ENCODE assay signal across 28 cellular contexts in genomic region chr14:62914025-62914424, GRCh38.
DNase-seq lines count a peak whose midpoint lies in the region; ATAC-seq, FAIRE-seq and TF ChIP-seq lines count a peak whose summit lies in the region.
"Had no signal": no experiment of that assay in that cellular context is flagged by ENCODE, and none has a peak within 500 bp of the region (broad histone marks: within the 10 kb centered on the region; RNA-seq: fewer than 3 reads in every experiment).

No MANE protein-coding gene starts in this region.

- no peak overlapping the region for H3K4me3 ChIP-seq in breast epithelium
- H3K4me3 ChIP-seq in astrocyte (ENCODE audit: insufficient read depth, low read depth, low read length), result no peak overlapping the region
- H3K4me3 ChIP-seq in fibroblast of villous mesenchyme (ENCODE audit: low read depth, low read length), result no peak overlapping the region
- H3K4me3 ChIP-seq in PC-3 (ENCODE audit: low read length), result no peak overlapping the region
- H3K4me3 ChIP-seq: adrenal gland, lower lobe of right lung, pancreas, right atrium auricular region had no signal

- H3K9me2 ChIP-seq in PC-3 (replicated peaks; ENCODE audit: low read length), result no peaks in the 10 kb centered on the region

- ATAC-seq in PC-3, result no peak
- ATAC-seq: activated CD8-positive, alpha-beta memory T cell treated with anti-CD3 and anti-CD28 coated beads, Interleukin-2, amount 10 ng/mL, durations not matched to agents 7 days and 5 days; esophagus mucosa; lower lobe of right lung; pancreas had no signal

- no peak for TF ChIP-seq POLR2A in breast epithelium (IDR thresholded peaks at IDR 0.05)

- H3K4me1 Mint-ChIP-seq in MCF 10A (ENCODE audit: insufficient read depth, unreplicated experiment) (no peaks in the 10 kb centered on the region), astrocyte (ENCODE audit: low read depth, unreplicated experiment) (no peaks in the 10 kb centered on the region)
- H3K4me1 Mint-ChIP-seq: activated CD8-positive, alpha-beta memory T cell treated with anti-CD3 and anti-CD28 coated beads, Interleukin-2, amount 10 ng/mL, durations not matched to agents 7 days and 5 days had no signal

- H3K27me3 Mint-ChIP-seq in MCF 10A (ENCODE audit: insufficient read depth, unreplicated experiment) (no peaks in the 10 kb centered on the region), astrocyte (ENCODE audit: low read depth, unreplicated experiment) (no peaks in the 10 kb centered on the region)
- H3K27me3 Mint-ChIP-seq: activated CD8-positive, alpha-beta memory T cell treated with anti-CD3 and anti-CD28 coated beads, Interleukin-2, amount 10 ng/mL, durations not matched to agents 7 days and 5 days had no signal

- H2AFZ ChIP-seq in astrocyte (ENCODE audit: low read depth, low read length), result no peak overlapping the region
- no peak overlapping the region for H2AFZ ChIP-seq in PC-3 (ENCODE audit: low read length)

- CTCF ChIA-PET in MCF 10A (lab: Yijun Ruan, JAX), result interaction anchor here (0.6 to 0.9 kb wide), 2 partner anchors 23 to 54 kb away, joined by 3 read pairs; no protein-coding TSS in a partner anchor
- CTCF ChIA-PET in PC-3 (lab: Charles Lee), result no interaction called here

- H3K36me3 ChIP-seq in breast epithelium, result no peaks in the 10 kb centered on the region
- no peaks in the 10 kb centered on the region for H3K36me3 ChIP-seq in astrocyte (ENCODE audit: insufficient read depth, low read length)
- no peaks in the 10 kb centered on the region for H3K36me3 ChIP-seq in PC-3 (ENCODE audit: low read depth, low read length)
- H3K36me3 ChIP-seq: adrenal gland, lower lobe of right lung, pancreas, right atrium auricular region had no signal

- in situ Hi-C loops in G401 (cut with HindIII; ENCODE audit: low sequenced_read_pairs), result no loop called here

- no peaks in the 10 kb centered on the region for H4K20me1 ChIP-seq in astrocyte (ENCODE audit: insufficient read depth, low read length)
- H4K20me1 ChIP-seq in PC-3 (ENCODE audit: low read length), result no peaks in the 10 kb centered on the region

- intact Hi-C loops in MCF 10A (cut with micrococcal nuclease), result no loop called here
- intact Hi-C loops in breast epithelium (cut with DNase I; ENCODE audit: low total_unique reads), result no loop called here
- intact Hi-C loops in PC-3 (cut with micrococcal nuclease), result no loop called here

- no peak for FAIRE-seq in astrocyte (lab: Jason Lieb, UNC)
- FAIRE-seq: H1, pancreas had no signal

- peak; percentile 6 for DNase-seq in MCF 10A (ENCODE audit: unreplicated experiment)
- DNase-seq in breast epithelium (ENCODE audit: low spot score in 2 of 2), result no peak
- DNase-seq in astrocyte (ENCODE audit: low read depth), result peak; percentile 60
- peak; percentile 2 for DNase-seq in fibroblast of villous mesenchyme (ENCODE audit: low read depth)
- no peak for DNase-seq in NAMALWA (ENCODE audit: low spot score)
- no peak for DNase-seq in G401 (ENCODE audit: low spot score)
- DNase-seq in PC-3, result no peak
- DNase-seq in KG1 (lab: John Stamatoyannopoulos, UW), result no peak
- DNase-seq: activated CD4-positive, CD25-positive, alpha-beta regulatory T cell; activated CD8-positive, alpha-beta memory T cell treated with anti-CD3 and anti-CD28 coated beads, Interleukin-2, amount 10 ng/mL, durations not matched to agents 7 days and 5 days; activated T-cell treated with anti-CD3 and anti-CD28 coated beads, Interleukin-2, amount 50 U/mL, for 48 hours; adrenal gland; AML-193; CD4-positive, alpha-beta T cell; glutamatergic neuron; lower lobe of right lung; NCI-H1417 treated with DMSO at 0.1 percent for 48 hours; NCI-H2081; NCI-H345; NCI-H774; pancreas; stimulated activated CD4-positive, alpha-beta T cell treated with anti-CD3 and anti-CD28 coated beads, Interleukin-4, amount 100 ng/mL, for 1 hour; substantia nigra had no signal

- no peak overlapping the region for H3K4me2 ChIP-seq in astrocyte (ENCODE audit: low read length)
- no peak overlapping the region for H3K4me2 ChIP-seq in PC-3 (ENCODE audit: low read length)

- no peaks in the 10 kb centered on the region for H3K27me3 ChIP-seq in breast epithelium
- no peaks in the 10 kb centered on the region for H3K27me3 ChIP-seq in astrocyte (ENCODE audit: insufficient read depth, low read length)
- peaks cover 23% of the 10 kb centered on the region for H3K27me3 ChIP-seq in PC-3 (ENCODE audit: low read length)
- H3K27me3 ChIP-seq: adrenal gland, pancreas, right atrium auricular region had no signal

- H3K9me3 Mint-ChIP-seq in MCF 10A (ENCODE audit: unreplicated experiment), result no peaks in the 10 kb centered on the region
- no peaks in the 10 kb centered on the region for H3K9me3 Mint-ChIP-seq in astrocyte (ENCODE audit: unreplicated experiment)
- H3K9me3 Mint-ChIP-seq: CD4-positive, alpha-beta T cell; nephron had no signal

- BruUV-seq in MCF 10A (replicated peaks; lab: Mats Ljungman, UMichigan) (no TSS peak), PC-3 (replicated peaks; lab: Mats Ljungman, UMichigan) (no TSS peak)

- H3K4me3 Mint-ChIP-seq in MCF 10A (ENCODE audit: unreplicated experiment) (no peak overlapping the region), astrocyte (ENCODE audit: unreplicated experiment) (no peak overlapping the region)
- H3K4me3 Mint-ChIP-seq: activated CD8-positive, alpha-beta memory T cell treated with anti-CD3 and anti-CD28 coated beads, Interleukin-2, amount 10 ng/mL, durations not matched to agents 7 days and 5 days; CD4-positive, alpha-beta T cell; nephron had no signal

- TF ChIP-seq CTCF in MCF 10A (IDR thresholded peaks at IDR 0.05; ENCODE audit: unreplicated experiment) (no peak), breast epithelium (IDR thresholded peaks at IDR 0.05) (no peak), astrocyte (IDR thresholded peaks at IDR 0.05; ENCODE audit: insufficient read depth, low read depth, low read length) (no peak), fibroblast of villous mesenchyme (IDR thresholded peaks at IDR 0.05; ENCODE audit: insufficient read depth, low read depth, low read length) (no peak), PC-3 (conservative IDR thresholded peaks at IDR 0.05; ENCODE audit: low read depth, low read length) (no peak)

- no peaks in the 10 kb centered on the region for H3K9me3 ChIP-seq in breast epithelium
- no peaks in the 10 kb centered on the region for H3K9me3 ChIP-seq in astrocyte (ENCODE audit: insufficient read depth, low read depth, low read length)
- no peaks in the 10 kb centered on the region for H3K9me3 ChIP-seq in PC-3 (ENCODE audit: low read length)
- H3K9me3 ChIP-seq: adrenal gland, lower lobe of right lung, pancreas, right atrium auricular region had no signal

- no peaks in the 10 kb centered on the region for H3K36me3 Mint-ChIP-seq in MCF 10A (ENCODE audit: insufficient read depth, unreplicated experiment)
- no peaks in the 10 kb centered on the region for H3K36me3 Mint-ChIP-seq in astrocyte (ENCODE audit: low read depth, unreplicated experiment)
- H3K36me3 Mint-ChIP-seq: activated CD8-positive, alpha-beta memory T cell treated with anti-CD3 and anti-CD28 coated beads, Interleukin-2, amount 10 ng/mL, durations not matched to agents 7 days and 5 days had no signal

- H3K9ac ChIP-seq in astrocyte (ENCODE audit: low read length) (no peak overlapping the region), PC-3 (ENCODE audit: low read length) (no peak overlapping the region)

- H3K79me2 ChIP-seq in astrocyte (ENCODE audit: insufficient read depth, low read length) (no peaks in the 10 kb centered on the region), PC-3 (ENCODE audit: low read length) (no peaks in the 10 kb centered on the region)

- no peak overlapping the region for H3K27ac ChIP-seq in breast epithelium
- no peak overlapping the region for H3K27ac ChIP-seq in astrocyte (ENCODE audit: low read depth, low read length)
- no peak overlapping the region for H3K27ac ChIP-seq in PC-3 (ENCODE audit: low read length)
- H3K27ac ChIP-seq: 22Rv1, adrenal gland, lower lobe of right lung, pancreas, right atrium auricular region had no signal

- H3F3A ChIP-seq in PC-3 (ENCODE audit: low read length, unreplicated experiment), result no peaks in the 10 kb centered on the region

- H3K4me1 ChIP-seq in breast epithelium (no peaks in the 10 kb centered on the region), astrocyte (ENCODE audit: insufficient read depth, low read length) (no peaks in the 10 kb centered on the region), PC-3 (ENCODE audit: insufficient read depth, low read length) (no peaks in the 10 kb centered on the region)
- H3K4me1 ChIP-seq: adrenal gland, lower lobe of right lung, pancreas, right atrium auricular region had no signal

- POLR2A ChIA-PET in MCF 10A (lab: Yijun Ruan, JAX), result interaction anchor here (1.0 kb wide), 1 partner anchor 9 kb away, joined by 5 read pairs; no protein-coding TSS in a partner anchor
- POLR2A ChIA-PET in PC-3 (lab: Charles Lee; ENCODE audit: unreplicated experiment), result no interaction called here

- H3K27ac Mint-ChIP-seq in MCF 10A (ENCODE audit: low read depth, unreplicated experiment), result no peak overlapping the region
- no peak overlapping the region for H3K27ac Mint-ChIP-seq in astrocyte (ENCODE audit: unreplicated experiment)
- H3K27ac Mint-ChIP-seq: activated CD8-positive, alpha-beta memory T cell treated with anti-CD3 and anti-CD28 coated beads, Interleukin-2, amount 10 ng/mL, durations not matched to agents 7 days and 5 days; CD4-positive, alpha-beta T cell; nephron had no signal

Comparison
In these comparisons a context has a peak if more than half of its experiments do, and no peak if none do; other contexts are left out.
1. DNase-seq: peak in MCF 10A (single experiment), astrocyte (single experiment) and fibroblast of villous mesenchyme (single experiment); none in breast epithelium (0 of 2), NAMALWA (single experiment), G401 (single experiment), PC-3 (single experiment) and KG1 (single experiment).